26 cellular contexts compared by ENCODE assay signal in the genomic region with DNA sequence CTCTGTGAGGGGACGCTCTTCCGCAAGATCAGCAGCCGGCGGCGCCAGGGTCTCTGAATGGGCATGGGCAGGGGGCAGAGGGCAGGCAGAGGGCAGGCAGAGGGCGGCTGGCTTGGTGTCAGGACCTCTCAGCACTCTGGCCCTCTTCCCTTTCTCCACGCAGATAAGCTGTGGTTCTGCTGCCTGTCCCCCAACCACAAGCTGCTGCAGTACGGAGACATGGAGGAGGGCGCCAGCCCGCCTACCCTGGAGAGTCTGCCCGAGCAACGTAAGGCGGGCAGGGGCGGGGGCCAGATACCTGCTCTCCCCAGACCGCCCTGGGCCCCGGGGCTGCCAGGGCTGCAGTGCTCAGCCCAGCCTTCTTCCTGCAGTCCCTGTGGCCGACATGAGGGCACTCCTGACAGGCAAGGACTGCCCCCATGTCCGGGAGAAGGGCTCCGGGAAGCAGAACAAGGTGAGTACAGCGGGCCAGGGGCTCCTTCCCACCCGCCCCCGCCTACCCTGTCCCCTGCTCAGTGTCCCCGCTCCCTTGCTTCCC. TPM values are rescaled to one million over a fixed set of nuclear protein-coding genes. Genes with fewer than 3 reads are reported as not detected.
"Had no signal": no experiment of that assay in that cellular context is flagged by ENCODE, and none has a peak within 500 bp of the region (broad histone marks: within the 10 kb centered on the region; RNA-seq: fewer than 3 reads in every experiment).

No MANE protein-coding gene starts in this region.

- H3K27me3 Mint-ChIP-seq: effector memory CD8-positive, alpha-beta T cell; naive thymus-derived CD8-positive, alpha-beta T cell; progenitor cell of endocrine pancreas had no signal

- ATAC-seq: effector memory CD8-positive, alpha-beta T cell; left ventricle myocardium superior; lower lobe of right lung; naive thymus-derived CD8-positive, alpha-beta T cell; pancreas; sciatic nerve had no signal

- H3K4me1 ChIP-seq: pancreas had no signal

- H3K27me3 ChIP-seq: esophagus squamous epithelium, pancreas, stomach, thyroid gland, vagina had no signal

- H3K4me2 ChIP-seq: smooth muscle cell had no signal

- FAIRE-seq: endometrium, keratinocyte, pancreas had no signal

- DNase-seq: cortex of kidney; effector memory CD8-positive, alpha-beta T cell; erythroblast; esophagus squamous epithelium; foreskin melanocyte; hypothalamus; left ventricle myocardium superior; lower lobe of right lung; nephron progenitor cell; occipital lobe; pancreas; stimulated activated CD4-positive, alpha-beta T cell treated with anti-CD3 and anti-CD28 coated beads, Interleukin-12 subunit alpha, Interleukin-12 subunit beta, amount 100 ng/mL, for 4 hours; stimulated activated CD4-positive, alpha-beta T cell treated with anti-CD3 and anti-CD28 coated beads, Interleukin-1b, Interleukin-23, amount 100 ng/mL, for 48 hours; stimulated activated CD4-positive, alpha-beta T cell treated with anti-CD3 and anti-CD28 coated beads, Interleukin-4, amount 100 ng/mL, for 1 hour; stimulated activated CD8-positive, alpha-beta memory T cell treated with anti-CD3 and anti-CD28 coated beads, Interleukin-4, amount 100 ng/mL, for 48 hours; stimulated activated naive CD4-positive, alpha-beta T cell treated with Interleukin-2 at 50 U/mL for 16 hours; stomach; trophoblast cell had no signal

- H3K4me3 ChIP-seq: esophagus squamous epithelium, lower lobe of right lung, pancreas, smooth muscle cell, stomach, thyroid gland, vagina had no signal

- H3K9me3 Mint-ChIP-seq: effector memory CD8-positive, alpha-beta T cell; naive thymus-derived CD8-positive, alpha-beta T cell; nephron progenitor cell had no signal

- H3K9me3 ChIP-seq: esophagus squamous epithelium, lower lobe of right lung, pancreas, stomach, thyroid gland, vagina had no signal

- H3K27ac Mint-ChIP-seq: effector memory CD8-positive, alpha-beta T cell; naive thymus-derived CD8-positive, alpha-beta T cell; nephron progenitor cell; progenitor cell of endocrine pancreas had no signal

- H3K27ac ChIP-seq: esophagus squamous epithelium, lower lobe of right lung, pancreas, stomach, thyroid gland, vagina had no signal

- H3K4me3 Mint-ChIP-seq: effector memory CD8-positive, alpha-beta T cell; naive thymus-derived CD8-positive, alpha-beta T cell; nephron progenitor cell had no signal

RNA-seq across cellular contexts. Expression of a gene that starts 4.1 kb away (rescaled TPM):
- polyA plus RNA-seq: naive thymus-derived CD8-positive, alpha-beta T cell had no signal

RNA-seq across cellular contexts. Expression of a gene that starts 13.1 kb away (rescaled TPM):
- total RNA-seq: naive thymus-derived CD8-positive, alpha-beta T cell; progenitor cell of endocrine pancreas; smooth muscle cell had no signal
- polyA plus RNA-seq: keratinocyte had no signal
